Comparison of ENCODE assay signal across 9 cellular contexts in genomic region chr16:56631832-56632159, GRCh38. TPM values are rescaled to one million over a fixed set of nuclear protein-coding genes. Genes with fewer than 3 reads are reported as not detected.
DNase-seq lines count a peak whose midpoint lies in the region; ATAC-seq and TF ChIP-seq lines count a peak whose summit lies in the region.
"Had no signal": no experiment of that assay in that cellular context is flagged by ENCODE, and none has a peak within 500 bp of the region (broad histone marks: within the 10 kb centered on the region; RNA-seq: fewer than 3 reads in every experiment).

No MANE protein-coding gene starts in this region.

- H3K9ac ChIP-seq in mucosa of stomach (ENCODE audit: low read length) = peak overlapping the region; percentile 78

- H3K36me3 ChIP-seq in cardiac muscle cell = no peaks in the 10 kb centered on the region
- H3K36me3 ChIP-seq in mucosa of stomach (ENCODE audit: control insufficient read depth, insufficient read depth, low read length) = no peaks in the 10 kb centered on the region
- no peaks in the 10 kb centered on the region for H3K36me3 ChIP-seq in upper lobe of right lung

- no peaks in the 10 kb centered on the region for H3K4me1 ChIP-seq in cardiac muscle cell (ENCODE audit: low read depth)
- peaks cover 29% of the 10 kb centered on the region for H3K4me1 ChIP-seq in mucosa of stomach (ENCODE audit: control insufficient read depth, insufficient read depth, low read length)
- H3K4me1 ChIP-seq in upper lobe of right lung = peaks cover 8% of the 10 kb centered on the region

- H3K27me3 ChIP-seq in cardiac muscle cell (peaks cover 100% of the 10 kb centered on the region), dorsolateral prefrontal cortex (peaks cover 0 to 41% (median 17%) of the 10 kb centered on the region in 45 donors), mucosa of stomach (ENCODE audit: control insufficient read depth, insufficient read depth, low read length) (peaks cover 50% of the 10 kb centered on the region), upper lobe of right lung (peaks cover 22% of the 10 kb centered on the region)

- in situ Hi-C loops in KBM-7 (cut with MboI; ENCODE audit: low pct_unique_long_range_greater_than_20kb, low sequenced_read_pairs) = no loop called here

- H3K9me3 ChIP-seq in cardiac muscle cell (ENCODE audit: low read depth) (no peaks in the 10 kb centered on the region), mucosa of stomach (ENCODE audit: control insufficient read depth, low read length) (no peaks in the 10 kb centered on the region), upper lobe of right lung (no peaks in the 10 kb centered on the region)

- DNase-seq in cardiac muscle cell (ENCODE audit: low read depth in 1 of 2, low spot score in 1 of 2) = peak in 1 of 2 donors; percentile 31
- no peak for DNase-seq in left cardiac atrium
- no peak for DNase-seq in dorsolateral prefrontal cortex
- no peak for DNase-seq in upper lobe of right lung
- DNase-seq in anterior cingulate cortex (lab: John Stamatoyannopoulos, UW) = no peak
- DNase-seq in T-helper 9 cell = no peak
- DNase-seq in KBM-7 = no peak
- DNase-seq: GOT3 had no signal

- no peak overlapping the region for H3K27ac ChIP-seq in cardiac muscle cell
- peak overlapping the region in 53 of 59 donors; percentile 12 to 86 (median 71) for H3K27ac ChIP-seq in dorsolateral prefrontal cortex
- H3K27ac ChIP-seq in upper lobe of right lung = peak overlapping the region; percentile 83

- TF ChIP-seq CTCF in cardiac muscle cell (IDR thresholded peaks at IDR 0.05; ENCODE audit: low read depth, low read length) = no peak
- TF ChIP-seq CTCF in dorsolateral prefrontal cortex (IDR thresholded peaks at IDR 0.05 in 54 of 56, conservative IDR thresholded peaks at IDR 0.05 in 2 of 56; ENCODE audit: low read depth in 1 of 56, partially characterized antibody in 56 of 56) = no peak
- no peak for TF ChIP-seq CTCF in upper lobe of right lung (IDR thresholded peaks at IDR 0.05)

- ATAC-seq in left cardiac atrium (no peak), upper lobe of right lung (no peak)

- H3K4me3 ChIP-seq in cardiac muscle cell (peak overlapping the region; percentile 20), dorsolateral prefrontal cortex (peak overlapping the region; percentile 35 to 72 (median 59)), mucosa of stomach (ENCODE audit: low read length) (peak overlapping the region; percentile 25), upper lobe of right lung (peak overlapping the region; percentile 46)

- intact Hi-C loops in left cardiac atrium (cut with DNase I) (no loop called here), dorsolateral prefrontal cortex (cut with DNase I) (loop anchor here in 1 of 2 donors (5.0 kb wide), 1 partner anchor 51 kb away; the partner anchor contains the start of gene MT1X), upper lobe of right lung (cut with DNase I) (no loop called here)

RNA-seq across cellular contexts. Expression of gene MT1M, which starts 0.7 kb away (rescaled TPM):
- total RNA-seq in cardiac muscle cell = not detected in 2 replicates
- polyA plus RNA-seq in cardiac muscle cell = not detected in 2 replicates
- 10 to 100 TPM; 15.2 to 50.8 TPM for total RNA-seq in left cardiac atrium
- total RNA-seq in dorsolateral prefrontal cortex = 100 to 1,000 TPM in 20 of 120 experiments, 10 to 100 TPM in 100; 16.9 to 238 (median 60.1) TPM
- 40.3 TPM for total RNA-seq in upper lobe of right lung

RNA-seq across cellular contexts. Expression of gene MT1E, which starts 6.2 kb away (rescaled TPM):
- 3.6 and 9.1 TPM in 2 replicates for total RNA-seq in cardiac muscle cell
- polyA plus RNA-seq in cardiac muscle cell = 4.5 and 4.7 TPM in 2 replicates
- 100 to 1,000 TPM in 1 of 2 donors, 10 to 100 TPM in 1; 84.7 to 114 TPM for total RNA-seq in left cardiac atrium
- 100 to 1,000 TPM; 100 to 796 (median 251) TPM for total RNA-seq in dorsolateral prefrontal cortex
- total RNA-seq in upper lobe of right lung = 154 TPM

RNA-seq across cellular contexts. Expression of gene MT1A, which starts 6.7 kb away (rescaled TPM):
- not detected in 2 replicates for total RNA-seq in cardiac muscle cell
- polyA plus RNA-seq in cardiac muscle cell = not detected in 2 replicates
- total RNA-seq in left cardiac atrium = 100 to 1,000 TPM in 1 of 2 donors, 10 to 100 TPM in 1; 19.0 to 104 TPM
- 10 to 100 TPM in 28 of 120 experiments, 1 to 10 TPM in 79, under 1 TPM in 1, not detected in 12; 0.93 to 64.6 (median 6.1) TPM for total RNA-seq in dorsolateral prefrontal cortex
- 4.9 TPM for total RNA-seq in upper lobe of right lung

RNA-seq across cellular contexts. Expression of gene MT1B, which starts 19.9 kb away (rescaled TPM):
- total RNA-seq in cardiac muscle cell = not detected in 2 replicates
- not detected in 2 replicates for polyA plus RNA-seq in cardiac muscle cell
- not detected for total RNA-seq in left cardiac atrium
- total RNA-seq in dorsolateral prefrontal cortex = not detected
- total RNA-seq in upper lobe of right lung = not detected

RNA-seq across cellular contexts. Expression of gene MT2A, which starts 23.4 kb away (rescaled TPM):
- total RNA-seq in cardiac muscle cell (0.28 TPM in 1 of 2 replicates, not detected in the other), left cardiac atrium (100 to 1,000 TPM; 147 to 411 TPM), dorsolateral prefrontal cortex (1,000 to 10,000 TPM in 1 of 120 experiments, 100 to 1,000 TPM in 119; 138 to 1,007 (median 334) TPM), upper lobe of right lung (349 TPM)
- 1.6 and 2.1 TPM in 2 replicates for polyA plus RNA-seq in cardiac muscle cell

Comparison
In these comparisons a context has a peak if more than half of its experiments do, and no peak if none do; other contexts are left out.
1. RNA of gene MT1M, which starts 0.7 kb away (total RNA-seq): 16.9 to 238 TPM in dorsolateral prefrontal cortex, 15.2 to 50.8 TPM in left cardiac atrium and 40.3 TPM in upper lobe of right lung (single experiment); not detected in cardiac muscle cell; every median in the first group is over 10 times any median in the second.
2. Peak in every context shown above with its lines, with median percentiles within 50 percentile points of each other: H3K4me3 ChIP-seq.